In genomic region chrX:119237526-119238035, GRCh38 we compare ENCODE assay signal across 8 cellular contexts. TPM values are rescaled to one million over a fixed set of nuclear protein-coding genes. Genes with fewer than 3 reads are reported as not detected.
DNase-seq lines count a peak whose midpoint lies in the region; ATAC-seq and TF ChIP-seq lines count a peak whose summit lies in the region.

No MANE protein-coding gene starts in this region.

- TF ChIP-seq CTCF in GM06990 (IDR thresholded peaks at IDR 0.05; ENCODE audit: insufficient read depth, low read length, poor library complexity, severe bottlenecking) (no peak), Panc1 (IDR thresholded peaks at IDR 0.05) (no peak), esophagus squamous epithelium (IDR thresholded peaks at IDR 0.05) (no peak)

- intact Hi-C loops in Panc1 (cut with micrococcal nuclease; ENCODE audit: unreplicated experiment): no loop called here
- intact Hi-C loops in esophagus squamous epithelium (cut with DNase I): no loop called here

- H3K4me1 ChIP-seq in Panc1 (ENCODE audit: control insufficient read depth, insufficient read depth, low read length): peaks cover 20% of the 10 kb centered on the region
- H3K4me1 ChIP-seq in esophagus squamous epithelium: peaks cover 0 to 50% (median 6%) of the 10 kb centered on the region in 3 donors
- peaks cover 2% of the 10 kb centered on the region for H3K4me1 ChIP-seq in rectal smooth muscle tissue (ENCODE audit: control insufficient read depth, insufficient read depth, low read length)

- BruUV-seq in Panc1 (replicated peaks; lab: Mats Ljungman, UMichigan): no TSS peak

- no peak for ATAC-seq in Panc1
- ATAC-seq in HG03439 (IDR thresholded peaks at IDR 0.05; ENCODE audit: unreplicated experiment): no peak
- no peak for ATAC-seq in GM18517 (IDR thresholded peaks at IDR 0.05; ENCODE audit: unreplicated experiment)

- H3K36me3 ChIP-seq in GM06990 (ENCODE audit: control insufficient read depth, insufficient read depth, low read length) (no peaks in the 10 kb centered on the region), Panc1 (ENCODE audit: control insufficient read depth, insufficient read depth, low read length) (no peaks in the 10 kb centered on the region), esophagus squamous epithelium (peaks cover 0 to 3% (median 0%) of the 10 kb centered on the region in 3 donors), rectal smooth muscle tissue (ENCODE audit: control insufficient read depth, insufficient read depth, low read length) (no peaks in the 10 kb centered on the region)

- no peak overlapping the region for H3K9ac ChIP-seq in rectal smooth muscle tissue (ENCODE audit: low read length)

- DNase-seq in GM06990 (ENCODE audit: extremely low read depth, insufficient read length) (no peak), Panc1 (ENCODE audit: low read depth, low spot score) (no peak), esophagus squamous epithelium (lab: John Stamatoyannopoulos, UW) (no peak), GOT3 (lab: John Stamatoyannopoulos, UW) (no peak), iPS-NIHi7 (ENCODE audit: extremely low spot score) (no peak)

- WGBS in esophagus squamous epithelium, 2 donors: 30 to 60% methylated on average over 4 to 7 of the region's 7 CpGs

- CTCF ChIA-PET in Panc1 (lab: Charles Lee): interaction anchor here (0.5 kb wide), 1 partner anchor 95 kb away, joined by 4 read pairs; no protein-coding TSS in a partner anchor

- TF ChIP-seq POLR2A in esophagus squamous epithelium (IDR thresholded peaks at IDR 0.05): no peak

- H3K27ac ChIP-seq in Panc1 (ENCODE audit: low read length) (peak overlapping the region; percentile 83), esophagus squamous epithelium (peak overlapping the region in 3 of 4 donors; percentile 87 to 91 (median 90)), rectal smooth muscle tissue (ENCODE audit: low read depth, low read length) (no peak overlapping the region)

- no peaks in the 10 kb centered on the region for H3K9me3 ChIP-seq in Panc1 (ENCODE audit: control insufficient read depth, insufficient read depth, low read depth, low read length)
- no peaks in the 10 kb centered on the region for H3K9me3 ChIP-seq in esophagus squamous epithelium

- in situ Hi-C loops in Panc1 (cut with HindIII; ENCODE audit: low pct_unique_long_range_greater_than_20kb, low sequenced_read_pairs): no loop called here

- POLR2A ChIA-PET in Panc1 (lab: Charles Lee): interaction anchor here (0.5 to 0.6 kb wide), 2 partner anchors 237 to 333 kb away, joined by 3 to 5 read pairs; no protein-coding TSS in a partner anchor

- H3K27me3 ChIP-seq in GM06990 (replicated peaks; ENCODE audit: control insufficient read depth, insufficient read depth, low read length): peaks cover 1% of the 10 kb centered on the region; the same call in 1 of the 2 replicates
- H3K27me3 ChIP-seq in Panc1 (ENCODE audit: control insufficient read depth, insufficient read depth, low read length): no peaks in the 10 kb centered on the region; the same call in 1 of the 2 replicates
- H3K27me3 ChIP-seq in esophagus squamous epithelium: no peaks in the 10 kb centered on the region
- no peaks in the 10 kb centered on the region for H3K27me3 ChIP-seq in rectal smooth muscle tissue (ENCODE audit: control insufficient read depth, insufficient read depth, low read length)

- H3K4me3 ChIP-seq in GM06990 (replicated peaks; ENCODE audit: low read depth, low read length): peak overlapping the region; percentile 61
- H3K4me3 ChIP-seq in Panc1 (ENCODE audit: low read depth in 2 of 2, low read length in 2 of 2): peak overlapping the region; percentile 86 to 96
- H3K4me3 ChIP-seq in esophagus squamous epithelium: peak overlapping the region; percentile 64 to 81 (median 77)
- H3K4me3 ChIP-seq in rectal smooth muscle tissue (ENCODE audit: low read length): peak overlapping the region; percentile 74

RNA-seq across cellular contexts. Expression of gene PGRMC1, which starts 1.5 kb away (rescaled TPM):
- 83.3 TPM for total RNA-seq in Panc1 (2021; ENCODE audit: unreplicated experiment)
- 64.9 TPM for polyA plus RNA-seq in Panc1 (2012; ENCODE audit: insufficient read length)
- total RNA-seq in esophagus squamous epithelium: 100 to 1,000 TPM in 1 of 4 donors, 10 to 100 TPM in 3; 50.5 to 105 (median 68.3) TPM
